ENCODE assay signal across 25 cellular contexts in the genomic region with DNA sequence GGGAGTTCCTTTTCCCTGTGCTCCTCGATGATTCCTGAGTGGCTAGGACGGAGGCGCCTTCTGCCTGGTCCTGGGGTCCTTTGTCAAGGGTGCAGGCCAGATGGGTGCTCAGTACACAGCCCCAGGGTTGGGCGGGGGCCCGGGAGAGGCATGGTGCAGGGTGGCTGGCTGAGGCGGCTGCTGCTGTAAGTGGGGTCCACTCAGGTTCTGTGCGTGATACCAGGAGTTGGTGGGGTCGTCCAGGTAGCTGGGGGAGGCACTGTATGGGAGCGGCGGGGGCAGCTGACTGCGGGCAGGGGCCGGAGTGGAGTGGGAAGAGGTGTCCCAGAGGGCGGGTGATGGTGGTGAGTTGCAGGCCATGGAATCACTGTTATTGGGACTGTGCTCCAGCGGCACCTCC. TPM values are rescaled to one million over a fixed set of nuclear protein-coding genes. Genes with fewer than 3 reads are reported as not detected.
DNase-seq lines count a peak whose midpoint lies in the region; ATAC-seq and TF ChIP-seq lines count a peak whose summit lies in the region.
"Had no signal": no experiment of that assay in that cellular context is flagged by ENCODE, and none has a peak within 500 bp of the region (broad histone marks: within the 10 kb centered on the region; RNA-seq: fewer than 3 reads in every experiment).

No MANE protein-coding gene starts in this region.

- no TSS peak for BruUV-seq in OCI-LY7 (replicated peaks; lab: Mats Ljungman, UMichigan)

- H3K4me1 Mint-ChIP-seq in immature natural killer cell: peaks cover 21 to 23% of the 10 kb centered on the region in 2 donors

- H2AFZ ChIP-seq in mesenchymal stem cell (ENCODE audit: low read depth, low read length) (no peak overlapping the region), OCI-LY7 (ENCODE audit: low read length) (no peak overlapping the region)

- peak; percentile 46 for DNase-seq in Right ventricle myocardium inferior (ENCODE audit: missing footprints)
- no peak for DNase-seq in right cardiac atrium
- no peak for DNase-seq in RWPE1 (ENCODE audit: low spot score)
- DNase-seq in mesenchymal stem cell: no peak
- no peak for DNase-seq in OCI-LY7 (ENCODE audit: low spot score)
- no peak for DNase-seq in immature natural killer cell
- DNase-seq: 8988T; AML-193; CD8-positive, alpha-beta memory T cell; EL; GF-D8; HCEC 1CT; NCI-H1105; NCI-H1694; NCI-H2081 treated with DMSO at 0.1 percent for 48 hours; NCI-H2171 treated with DMSO at 0.1 percent for 48 hours; NCI-H524 treated with DMSO at 0.1 percent for 48 hours; NCI-H82; OCI-M1; Right ventricle myocardium superior had no signal

- H2BK5ac ChIP-seq in mesenchymal stem cell (ENCODE audit: low read depth, low read length, poor library complexity, severe bottlenecking): peak overlapping the region; percentile 34

- H4K91ac ChIP-seq in mesenchymal stem cell (ENCODE audit: low read length): no peak overlapping the region

- H3K27me3 Mint-ChIP-seq in immature natural killer cell (ENCODE audit: low read depth in 3 of 3): peaks cover 23 to 38% (median 31%) of the 10 kb centered on the region in 3 donors

- POLR2A ChIA-PET in RWPE1 (lab: Yijun Ruan, JAX; ENCODE audit: low non-redundant PET) (no interaction called here), OCI-LY7 (lab: Charles Lee) (no interaction called here)

- no peak overlapping the region for H2AK5ac ChIP-seq in mesenchymal stem cell (ENCODE audit: low read length, severe bottlenecking)

- no peak overlapping the region for H3K4ac ChIP-seq in mesenchymal stem cell (ENCODE audit: low read depth in 1 of 2, low read length in 2 of 2)

- H3K4me3 Mint-ChIP-seq in immature natural killer cell: no peak overlapping the region

- ATAC-seq in Right ventricle myocardium inferior: no peak
- ATAC-seq in right cardiac atrium: no peak
- ATAC-seq in HG02938 (IDR thresholded peaks at IDR 0.05; ENCODE audit: unreplicated experiment): no peak
- no peak for ATAC-seq in HG03025 (IDR thresholded peaks at IDR 0.05; ENCODE audit: low FRiP score, unreplicated experiment)

- no peak overlapping the region for H3K4me3 ChIP-seq in right cardiac atrium (ENCODE audit: low read length)
- no peak overlapping the region for H3K4me3 ChIP-seq in mesenchymal stem cell (ENCODE audit: insufficient read depth in 1 of 2, low read depth in 1 of 2, low read length in 2 of 2)
- H3K4me3 ChIP-seq in OCI-LY7 (ENCODE audit: low read depth, low read length, poor library complexity, severe bottlenecking): no peak overlapping the region

- H3K9me3 Mint-ChIP-seq in immature natural killer cell: peaks cover 0 to 1% (median 0%) of the 10 kb centered on the region in 6 donors
- H3K9me3 Mint-ChIP-seq: IgD-negative memory B cell had no signal

- no peak overlapping the region for H3K18ac ChIP-seq in mesenchymal stem cell (ENCODE audit: low read depth in 1 of 2, low read length in 2 of 2)

- no peak for TF ChIP-seq CTCF in RWPE1 (conservative IDR thresholded peaks at IDR 0.05; ENCODE audit: low read depth)
- TF ChIP-seq CTCF in OCI-LY7 (conservative IDR thresholded peaks at IDR 0.05; ENCODE audit: low read length): no peak

- no peak overlapping the region for H2BK12ac ChIP-seq in mesenchymal stem cell (ENCODE audit: low read length in 2 of 2)

- H3K14ac ChIP-seq in mesenchymal stem cell (ENCODE audit: low read length in 2 of 2): no peak overlapping the region

- H3K79me2 ChIP-seq in OCI-LY7 (ENCODE audit: insufficient read depth, low read depth, low read length): no peaks in the 10 kb centered on the region

- H3K27ac Mint-ChIP-seq in immature natural killer cell: no peak overlapping the region
- H3K27ac Mint-ChIP-seq: CD8-positive, alpha-beta memory T cell; IgD-negative memory B cell had no signal

- no peak overlapping the region for H4K8ac ChIP-seq in mesenchymal stem cell (ENCODE audit: low read length)

- no peaks in the 10 kb centered on the region for H3K9me2 ChIP-seq in OCI-LY7 (ENCODE audit: insufficient read depth, low read length)

- H3K27me3 ChIP-seq in right cardiac atrium (ENCODE audit: control insufficient read depth, insufficient read depth) (no peaks in the 10 kb centered on the region), mesenchymal stem cell (ENCODE audit: control insufficient read depth in 1 of 2, insufficient read depth in 1 of 2, low read length in 2 of 2) (peaks cover 85 to 93% of the 10 kb centered on the region in 2 experiments)

- intact Hi-C loops in Right ventricle myocardium inferior (cut with DNase I) (no loop called here), right cardiac atrium (cut with DNase I) (loop anchor here in 2 of 4 donors (10.0 kb wide), 1 partner anchor 427 kb away; no protein-coding TSS in a partner anchor), OCI-LY7 (cut with micrococcal nuclease; ENCODE audit: unreplicated experiment) (no loop called here)

- no peaks in the 10 kb centered on the region for H4K20me1 ChIP-seq in OCI-LY7 (ENCODE audit: insufficient read depth, low read length)

- CTCF ChIA-PET in RWPE1 (lab: Yijun Ruan, JAX): no interaction called here
- CTCF ChIA-PET in OCI-LY7 (lab: Charles Lee; ENCODE audit: unreplicated experiment): no interaction called here

- no peaks in the 10 kb centered on the region for H3K79me1 ChIP-seq in mesenchymal stem cell (replicated peaks; ENCODE audit: low read length, poor library complexity, severe bottlenecking)

- H3K36me3 ChIP-seq in mesenchymal stem cell (ENCODE audit: control insufficient read depth in 1 of 2, insufficient read depth in 2 of 2, low read depth in 1 of 2, low read length in 2 of 2) (no peaks in the 10 kb centered on the region), OCI-LY7 (ENCODE audit: insufficient read depth, low read length) (no peaks in the 10 kb centered on the region)

- no peak overlapping the region for H2BK15ac ChIP-seq in mesenchymal stem cell (ENCODE audit: low read depth, poor library complexity, severe bottlenecking)

- H3K23ac ChIP-seq in mesenchymal stem cell (ENCODE audit: low read length in 2 of 2): no peak overlapping the region

- 81% methylated on average over 14 of the region's 14 CpGs for WGBS in right cardiac atrium
- WGBS in mesenchymal stem cell: 76% methylated on average over 13 of the region's 14 CpGs

- H3K36me3 Mint-ChIP-seq in immature natural killer cell: no peaks in the 10 kb centered on the region
- H3K36me3 Mint-ChIP-seq: IgD-negative memory B cell had no signal

- no peaks in the 10 kb centered on the region for H3K9me3 ChIP-seq in right cardiac atrium (ENCODE audit: control insufficient read depth, low read length)
- H3K9me3 ChIP-seq in mesenchymal stem cell (ENCODE audit: control insufficient read depth, low read length): no peaks in the 10 kb centered on the region
- no peaks in the 10 kb centered on the region for H3K9me3 ChIP-seq in OCI-LY7 (ENCODE audit: low read length)

- H3K27ac ChIP-seq in right cardiac atrium (ENCODE audit: low read length) (no peak overlapping the region), RWPE1 (peak overlapping the region; percentile 90; the same call in 1 of the 2 replicates), mesenchymal stem cell (ENCODE audit: low read length, poor library complexity, severe bottlenecking) (no peak overlapping the region), OCI-LY7 (ENCODE audit: low read depth, low read length, poor library complexity, severe bottlenecking) (no peak overlapping the region)
- H3K27ac ChIP-seq: C4-2B had no signal

- H3K4me2 ChIP-seq in mesenchymal stem cell (ENCODE audit: low read length, poor library complexity, severe bottlenecking): no peak overlapping the region
- no peak overlapping the region for H3K4me2 ChIP-seq in OCI-LY7 (ENCODE audit: low read length)

- H3K4me1 ChIP-seq in right cardiac atrium (ENCODE audit: control insufficient read depth, insufficient read depth, low read length): no peaks in the 10 kb centered on the region
- peaks cover 27% of the 10 kb centered on the region for H3K4me1 ChIP-seq in mesenchymal stem cell (ENCODE audit: control insufficient read depth, insufficient read depth, low read depth, low read length)
- H3K4me1 ChIP-seq in OCI-LY7 (ENCODE audit: insufficient read depth, low read length, poor library complexity, severe bottlenecking): no peaks in the 10 kb centered on the region

- no peak overlapping the region for H3K9ac ChIP-seq in mesenchymal stem cell (ENCODE audit: low read length)

- H2BK120ac ChIP-seq in mesenchymal stem cell (ENCODE audit: low read depth, low read length): no peak overlapping the region

RNA-seq across cellular contexts. Expression of a gene that starts 3.6 kb away (rescaled TPM):
- total RNA-seq in Right ventricle myocardium inferior (not detected), right cardiac atrium (under 1 TPM in 2 of 4 donors, not detected in 2; 0.12 to 0.14 TPM), OCI-LY7 (2022) (not detected in 2 replicates)
- polyA plus RNA-seq in right cardiac atrium (0.16 TPM), immature natural killer cell (not detected)
- 0.01 TPM for polyA plus RNA-seq in mesenchymal stem cell (2013, experiment 1 of 2)
- not detected for polyA plus RNA-seq in mesenchymal stem cell (2013, experiment 2 of 2)
- total RNA-seq in OCI-LY7 (2014; rRNA removed; shearing (Covaris generic)): not detected in 2 replicates
- total RNA-seq: Right ventricle myocardium superior, SK-MEL-5 had no signal
- polyA plus RNA-seq: CD8-positive, alpha-beta memory T cell; IgD-negative memory B cell had no signal

RNA-seq across cellular contexts. Expression of a gene that starts 22.4 kb away (rescaled TPM):
- total RNA-seq in Right ventricle myocardium inferior (not detected), right cardiac atrium (under 1 TPM in 1 of 4 donors, not detected in 3; 0.12 TPM), OCI-LY7 (2022) (0.27 and 1.3 TPM in 2 replicates)
- polyA plus RNA-seq in right cardiac atrium (0.09 TPM), immature natural killer cell (under 1 TPM in 2 of 3 donors, not detected in 1; 0.19 to 0.32 TPM)
- polyA plus RNA-seq in mesenchymal stem cell (2013, experiment 1 of 2): 0.14 TPM
- 0.03 TPM for polyA plus RNA-seq in mesenchymal stem cell (2013, experiment 2 of 2)
- total RNA-seq in OCI-LY7 (2014; rRNA removed; shearing (Covaris generic)): 0.28 and 0.47 TPM in 2 replicates
- total RNA-seq: Right ventricle myocardium superior had no signal
- polyA plus RNA-seq: CD8-positive, alpha-beta memory T cell; IgD-negative memory B cell had no signal
